Comparison of ENCODE assay signal across 9 cellular contexts in genomic region chr1:163069142-163069541, GRCh38. TPM values are rescaled to one million over a fixed set of nuclear protein-coding genes. Genes with fewer than 3 reads are reported as not detected.
DNase-seq lines count a peak whose midpoint lies in the region; ATAC-seq, FAIRE-seq and TF ChIP-seq lines count a peak whose summit lies in the region.
"Had no signal": no experiment of that assay in that cellular context is flagged by ENCODE, and none has a peak within 500 bp of the region (broad histone marks: within the 10 kb centered on the region; RNA-seq: fewer than 3 reads in every experiment).

RGS4 (plus strand) TSS chr1:163069361; CDS start chr1:163069485, 124 bp downstream.

- no peak within 1 kb of the TSS for H3K9ac ChIP-seq in endodermal cell (ENCODE audit: extremely low read depth, low read length, poor library complexity, severe bottlenecking)

- FAIRE-seq in GM12892 (lab: Jason Lieb, UNC) = no peak

- H3K4me1 ChIP-seq in endodermal cell (ENCODE audit: control insufficient read depth, insufficient read depth, low read length) (peaks cover 6% of the 10 kb centered on the region), lung (ENCODE audit: control insufficient read depth in 2 of 2, insufficient read depth in 2 of 2, low read length in 2 of 2) (peaks cover 0 to 4% of the 10 kb centered on the region in 2 donors), urinary bladder (ENCODE audit: insufficient read depth) (no peaks in the 10 kb centered on the region)

- peak; percentile 82 for TF ChIP-seq CTCF in endodermal cell (conservative IDR thresholded peaks at IDR 0.05)
- no peak for TF ChIP-seq CTCF in lung (IDR thresholded peaks at IDR 0.05; ENCODE audit: control extremely low read depth, extremely low read depth)

- H3K4me1 Mint-ChIP-seq in endodermal cell = peaks cover 8% of the 10 kb centered on the region
- H3K4me1 Mint-ChIP-seq: memory B cell had no signal

- no peak within 1 kb of the TSS for H3K27ac Mint-ChIP-seq in endodermal cell
- no peak within 1 kb of the TSS for H3K27ac Mint-ChIP-seq in activated naive CD4-positive, alpha-beta T cell treated with anti-CD3 and anti-CD28 coated beads, Interleukin-2, amount 50 U/mL, for 72 hours
- H3K27ac Mint-ChIP-seq: memory B cell had no signal

- H3K36me3 Mint-ChIP-seq in endodermal cell (ENCODE audit: low read depth) = no peaks in the 10 kb centered on the region
- H3K36me3 Mint-ChIP-seq in activated naive CD4-positive, alpha-beta T cell treated with anti-CD3 and anti-CD28 coated beads, Interleukin-2, amount 50 U/mL, for 72 hours = no peaks in the 10 kb centered on the region
- H3K36me3 Mint-ChIP-seq: memory B cell had no signal

- H3K36me3 ChIP-seq in endodermal cell (ENCODE audit: control insufficient read depth, insufficient read depth, low read length) (no peaks in the 10 kb centered on the region), lung (ENCODE audit: control insufficient read depth in 2 of 2, insufficient read depth in 2 of 2, low read length in 2 of 2) (no peaks in the 10 kb centered on the region), urinary bladder (ENCODE audit: insufficient read depth) (no peaks in the 10 kb centered on the region)

- peaks cover 4% of the 10 kb centered on the region for H3K27me3 Mint-ChIP-seq in endodermal cell (ENCODE audit: insufficient read depth)

- no peak within 1 kb of the TSS for H3K4me3 ChIP-seq in endodermal cell (ENCODE audit: low read length)
- no peak within 1 kb of the TSS for H3K4me3 ChIP-seq in lung
- peak within 1 kb of the TSS; percentile 30 for H3K4me3 ChIP-seq in urinary bladder (ENCODE audit: low read depth, low read length)

- 2 to 4% methylated on average over 7 to 13 of the region's 13 CpGs for WGBS in endodermal cell (ENCODE audit: insufficient coverage in 1 of 2, insufficient read length in 1 of 2), 2 experiments
- WGBS in lung, 2 donors = 5 to 12% methylated on average over 13 of the region's 13 CpGs
- WGBS in urinary bladder = under 1% methylated on average over 13 of the region's 13 CpGs

- H3K9me3 ChIP-seq in endodermal cell (ENCODE audit: control insufficient read depth, low read length) = no peaks in the 10 kb centered on the region
- H3K9me3 ChIP-seq in lung (ENCODE audit: control insufficient read depth in 2 of 2, insufficient read depth in 1 of 2, low read length in 1 of 2) = no peaks in the 10 kb centered on the region

- no peak within 1 kb of the TSS for H3K4me3 Mint-ChIP-seq in endodermal cell
- H3K4me3 Mint-ChIP-seq: memory B cell had no signal

- H3K27ac ChIP-seq in endodermal cell (ENCODE audit: low read depth, low read length) (no peak within 1 kb of the TSS), lung (ENCODE audit: low read depth in 1 of 2, low read length in 1 of 2) (no peak within 1 kb of the TSS), urinary bladder (ENCODE audit: low read depth) (no peak within 1 kb of the TSS)

- no peak for TF ChIP-seq POLR2A in GM12892 (IDR thresholded peaks at IDR 0.05; ENCODE audit: low read depth, low read length)

- no peaks in the 10 kb centered on the region for H3K9me3 Mint-ChIP-seq in endodermal cell
- no peaks in the 10 kb centered on the region for H3K9me3 Mint-ChIP-seq in activated naive CD4-positive, alpha-beta T cell treated with anti-CD3 and anti-CD28 coated beads, Interleukin-2, amount 50 U/mL, for 72 hours
- H3K9me3 Mint-ChIP-seq: memory B cell had no signal

- H3K27me3 ChIP-seq in endodermal cell (ENCODE audit: control insufficient read depth, insufficient read depth, low read length, poor library complexity, severe bottlenecking) (peaks cover 13% of the 10 kb centered on the region), lung (ENCODE audit: control insufficient read depth, insufficient read depth) (no peaks in the 10 kb centered on the region)

- DNase-seq in DMS114 treated with DMSO at 0.1 percent for 48 hours (lab: John Stamatoyannopoulos, UW; ENCODE audit: unreplicated experiment) (peak; percentile 68), NCI-H69 (lab: John Stamatoyannopoulos, UW) (peak; percentile 97), endodermal cell (peak; percentile 93), lung (ENCODE audit: low spot score) (no peak), GM12892 (ENCODE audit: insufficient read length) (no peak)
- no peak for DNase-seq in activated naive CD4-positive, alpha-beta T cell treated with anti-CD3 and anti-CD28 coated beads, Interleukin-2, amount 50 U/mL, for 72 hours (ENCODE audit: low spot score in 2 of 2)

- ATAC-seq in lung (ENCODE audit: insufficient read depth, low FRiP score) (peak; percentile 49), GM18520 (IDR thresholded peaks at IDR 0.05; ENCODE audit: unreplicated experiment) (no peak)
- ATAC-seq in activated naive CD4-positive, alpha-beta T cell treated with anti-CD3 and anti-CD28 coated beads, Interleukin-2, amount 50 U/mL, for 72 hours = no peak

RNA-seq across cellular contexts. Expression of gene RGS4, which starts in this region (rescaled TPM):
- total RNA-seq in endodermal cell (under 1 TPM; 0.48 to 0.51 TPM), lung (1 to 10 TPM in 1 of 2 donors, under 1 TPM in 1; 0.43 to 6.4 TPM), urinary bladder (26.0 TPM)
- 5.9 TPM for polyA plus RNA-seq in endodermal cell (2013, experiment 1 of 2)
- polyA plus RNA-seq in endodermal cell (2013, experiment 2 of 2) = 5.1 TPM
- polyA plus RNA-seq in lung (1 to 10 TPM in 1 of 2 donors, under 1 TPM in 1; 0.75 to 1.7 TPM), urinary bladder (4.0 TPM)
- polyA plus RNA-seq in GM12892 (2012; ENCODE audit: missing spikeins) = not detected
- total RNA-seq in activated naive CD4-positive, alpha-beta T cell treated with anti-CD3 and anti-CD28 coated beads, Interleukin-2, amount 50 U/mL, for 72 hours = not detected

Comparison
In these comparisons a context has a peak if more than half of its experiments do, and no peak if none do; other contexts are left out.
1. DNase-seq: peak in DMS114 treated with DMSO at 0.1 percent for 48 hours (single experiment), NCI-H69 (single experiment) and endodermal cell (single experiment); none in lung (single experiment), GM12892 (single experiment) and activated naive CD4-positive, alpha-beta T cell treated with anti-CD3 and anti-CD28 coated beads, Interleukin-2, amount 50 U/mL, for 72 hours (0 of 2).